21 cellular contexts compared by ENCODE assay signal in the genomic region with DNA sequence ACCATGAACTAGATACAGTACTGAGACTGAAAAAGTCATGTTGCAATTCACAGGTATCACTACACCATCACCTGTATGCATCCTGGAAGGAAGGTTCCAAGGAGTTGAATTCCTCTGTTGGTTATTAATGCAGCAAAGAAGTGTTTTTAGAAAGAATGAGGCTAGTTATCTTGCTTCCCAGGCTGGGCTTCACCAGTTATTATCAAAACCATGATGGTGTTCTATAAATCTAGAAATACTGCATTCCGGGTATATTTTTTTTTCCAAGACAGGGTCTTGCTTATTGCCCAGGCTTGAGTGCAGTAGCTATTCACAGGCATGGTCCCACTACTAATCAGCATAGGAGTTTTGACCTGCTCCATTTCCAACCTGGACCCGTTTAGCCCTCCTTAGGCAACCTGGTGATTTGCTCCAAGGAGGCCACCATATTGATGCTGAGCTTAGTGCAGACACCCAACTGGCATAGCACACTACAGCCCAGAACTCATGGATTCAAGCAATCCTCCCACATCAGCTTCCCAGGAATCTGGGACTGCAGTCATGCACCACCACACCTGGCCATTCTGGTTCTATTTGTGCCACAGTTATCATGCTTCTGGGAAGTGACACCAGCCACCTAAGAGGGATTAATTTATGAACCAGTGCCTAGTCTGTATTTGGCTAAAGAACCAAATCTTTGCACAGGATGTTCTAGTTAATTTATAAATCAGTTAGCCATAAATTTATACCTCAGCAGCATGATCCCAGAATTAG. TPM values are rescaled to one million over a fixed set of nuclear protein-coding genes. Genes with fewer than 3 reads are reported as not detected.
DNase-seq lines count a peak whose midpoint lies in the region; ATAC-seq, FAIRE-seq and TF ChIP-seq lines count a peak whose summit lies in the region.
"Had no signal": no experiment of that assay in that cellular context is flagged by ENCODE, and none has a peak within 500 bp of the region (broad histone marks: within the 10 kb centered on the region; RNA-seq: fewer than 3 reads in every experiment).

No MANE protein-coding gene starts in this region.

- H3K9me3 Mint-ChIP-seq in activated naive CD8-positive, alpha-beta T cell treated with anti-CD3 and anti-CD28 coated beads, Interleukin-2, amount 50 U/mL, for 24 hours: no peaks in the 10 kb centered on the region
- H3K9me3 Mint-ChIP-seq: CD4-positive, alpha-beta T cell; GM23338; HFFc6 had no signal

- H3K9me3 ChIP-seq in BLaER1 treated with 17β-estradiol and CSF1 and Interleukin-3, amounts not matched to agents 10 nM and 100 nM (replicated peaks in 1 of 11): peaks cover 0 to 4% (median 0%) of the 10 kb centered on the region in 11 experiments; a peak in 3 of 22 replicates
- H3K9me3 ChIP-seq in Karpas-422 (ENCODE audit: low read length) (no peaks in the 10 kb centered on the region), neutrophil (no peaks in the 10 kb centered on the region), small intestine (ENCODE audit: control insufficient read depth, low read depth) (no peaks in the 10 kb centered on the region)
- H3K9me3 ChIP-seq: Caco-2 had no signal

- no peaks in the 10 kb centered on the region for H3K36me3 Mint-ChIP-seq in activated naive CD8-positive, alpha-beta T cell treated with anti-CD3 and anti-CD28 coated beads, Interleukin-2, amount 50 U/mL, for 24 hours (ENCODE audit: low read depth)

- no peaks in the 10 kb centered on the region for H3K79me2 ChIP-seq in Karpas-422 (ENCODE audit: low read length)

- TF ChIP-seq CTCF in neutrophil (IDR thresholded peaks at IDR 0.05): no peak

- DNase-seq in Karpas-422 (no peak), kidney tubule cell (ENCODE audit: low spot score) (peak; percentile 3), small intestine (no peak)
- no peak for DNase-seq in activated naive CD8-positive, alpha-beta T cell treated with anti-CD3 and anti-CD28 coated beads, Interleukin-2, amount 50 U/mL, for 24 hours
- DNase-seq: 8988T; C1 segment of cervical spinal cord; Caco-2; CD4-positive, alpha-beta T cell; HFFc6 had no signal

- no peaks in the 10 kb centered on the region for H3K27me3 ChIP-seq in BLaER1 treated with 17β-estradiol and CSF1 and Interleukin-3, amounts not matched to agents 10 nM and 100 nM
- H3K27me3 ChIP-seq in Karpas-422 (ENCODE audit: low read length) (no peaks in the 10 kb centered on the region), neutrophil (no peaks in the 10 kb centered on the region), small intestine (ENCODE audit: control insufficient read depth in 2 of 2, insufficient read depth in 2 of 2, low read length in 2 of 2) (no peaks in the 10 kb centered on the region)

- H3K27me3 Mint-ChIP-seq in activated naive CD8-positive, alpha-beta T cell treated with anti-CD3 and anti-CD28 coated beads, Interleukin-2, amount 50 U/mL, for 24 hours: peaks cover 23% of the 10 kb centered on the region
- H3K27me3 Mint-ChIP-seq: CD4-positive, alpha-beta T cell had no signal

- H3K9me2 ChIP-seq in Karpas-422 (replicated peaks; ENCODE audit: insufficient read depth, low read length): no peaks in the 10 kb centered on the region

- no peak overlapping the region for H3K4me3 ChIP-seq in BLaER1 treated with 17β-estradiol and CSF1 and Interleukin-3, amounts not matched to agents 10 nM and 100 nM
- H3K4me3 ChIP-seq in Karpas-422 (ENCODE audit: low read length): no peak overlapping the region
- H3K4me3 ChIP-seq in neutrophil (ENCODE audit: low read depth in 1 of 2, low read length in 1 of 2): no peak overlapping the region
- no peak overlapping the region for H3K4me3 ChIP-seq in small intestine (ENCODE audit: low read depth in 1 of 2, low read length in 2 of 2)
- H3K4me3 ChIP-seq: GM23338 had no signal

- WGBS in small intestine, 3 donors: 83 to 90% (median 84%) methylated on average over 2 of the region's 2 CpGs

- H3K4me1 Mint-ChIP-seq in activated naive CD8-positive, alpha-beta T cell treated with anti-CD3 and anti-CD28 coated beads, Interleukin-2, amount 50 U/mL, for 24 hours: peaks cover 27% of the 10 kb centered on the region
- H3K4me1 Mint-ChIP-seq: GM23338 had no signal

- peaks cover 46 to 98% (median 74%) of the 10 kb centered on the region in 10 experiments for H3K4me1 ChIP-seq in BLaER1 treated with 17β-estradiol and CSF1 and Interleukin-3, amounts not matched to agents 10 nM and 100 nM
- H3K4me1 ChIP-seq in Karpas-422 (ENCODE audit: low read length) (peaks cover 97% of the 10 kb centered on the region), neutrophil (ENCODE audit: control insufficient read depth in 1 of 2, insufficient read depth in 1 of 2, low read depth in 1 of 2, low read length in 1 of 2) (peaks cover 91 to 100% of the 10 kb centered on the region in 2 experiments), small intestine (ENCODE audit: control insufficient read depth in 2 of 2, insufficient read depth in 1 of 2, low read depth in 1 of 2, low read length in 1 of 2) (no peaks in the 10 kb centered on the region)
- H3K4me1 ChIP-seq: Caco-2 had no signal

- H2AFZ ChIP-seq in Karpas-422 (ENCODE audit: low read length): no peak overlapping the region
- H2AFZ ChIP-seq: GM23338 had no signal

- ATAC-seq in HG03025 (IDR thresholded peaks at IDR 0.05; ENCODE audit: low FRiP score, unreplicated experiment): no peak
- no peak for ATAC-seq in GM21529 (IDR thresholded peaks at IDR 0.05; ENCODE audit: unreplicated experiment)
- ATAC-seq in activated naive CD8-positive, alpha-beta T cell treated with anti-CD3 and anti-CD28 coated beads, Interleukin-2, amount 50 U/mL, for 24 hours: no peak
- ATAC-seq: GM23338, HCT116, HepG2 had no signal

- H3K4me3 Mint-ChIP-seq in activated naive CD8-positive, alpha-beta T cell treated with anti-CD3 and anti-CD28 coated beads, Interleukin-2, amount 50 U/mL, for 24 hours: no peak overlapping the region
- H3K4me3 Mint-ChIP-seq: CD4-positive, alpha-beta T cell; GM23338; HFFc6 had no signal

- H3K27ac Mint-ChIP-seq in activated naive CD8-positive, alpha-beta T cell treated with anti-CD3 and anti-CD28 coated beads, Interleukin-2, amount 50 U/mL, for 24 hours: no peak overlapping the region
- H3K27ac Mint-ChIP-seq: CD4-positive, alpha-beta T cell; GM23338; HFFc6 had no signal

- H3K27ac ChIP-seq in BLaER1 treated with 17β-estradiol and CSF1 and Interleukin-3, amounts not matched to agents 10 nM and 100 nM: peak overlapping the region in 6 of 11 experiments; percentile 78 to 94 (median 81); a peak in 8 of 22 replicates
- peak overlapping the region; percentile 96; the same call in 1 of the 2 replicates for H3K27ac ChIP-seq in Karpas-422 (ENCODE audit: low read length)
- peak overlapping the region; percentile 99 for H3K27ac ChIP-seq in neutrophil
- H3K27ac ChIP-seq in small intestine (ENCODE audit: low read depth in 1 of 2, low read length in 1 of 2): no peak overlapping the region

- H3K9ac ChIP-seq in BLaER1 treated with 17β-estradiol and CSF1 and Interleukin-3, amounts not matched to agents 10 nM and 100 nM: no peak overlapping the region
- no peak overlapping the region; the same call in 1 of the 2 replicates for H3K9ac ChIP-seq in Karpas-422 (ENCODE audit: low read length)

- peaks cover 0 to 10% (median 0%) of the 10 kb centered on the region in 11 experiments; a peak in 3 of 22 replicates for H3K36me3 ChIP-seq in BLaER1 treated with 17β-estradiol and CSF1 and Interleukin-3, amounts not matched to agents 10 nM and 100 nM
- no peaks in the 10 kb centered on the region for H3K36me3 ChIP-seq in Karpas-422 (ENCODE audit: insufficient read depth, low read length)
- no peaks in the 10 kb centered on the region for H3K36me3 ChIP-seq in neutrophil
- H3K36me3 ChIP-seq in small intestine (ENCODE audit: control insufficient read depth in 2 of 2, insufficient read depth in 2 of 2, low read length in 2 of 2): peaks cover 0 to 3% of the 10 kb centered on the region in 2 donors

- peaks cover 0 to 4% (median 0%) of the 10 kb centered on the region in 11 experiments; a peak in 1 of 22 replicates for H4K20me1 ChIP-seq in BLaER1 treated with 17β-estradiol and CSF1 and Interleukin-3, amounts not matched to agents 10 nM and 100 nM
- no peaks in the 10 kb centered on the region for H4K20me1 ChIP-seq in Karpas-422 (ENCODE audit: insufficient read depth, low read depth, low read length)

- peak overlapping the region in 7 of 11 experiments; percentile 68 to 95 (median 86); a peak in 13 of 22 replicates for H3K4me2 ChIP-seq in BLaER1 treated with 17β-estradiol and CSF1 and Interleukin-3, amounts not matched to agents 10 nM and 100 nM
- no peak overlapping the region for H3K4me2 ChIP-seq in Karpas-422 (ENCODE audit: low read depth, low read length, poor library complexity, severe bottlenecking)
- H3K4me2 ChIP-seq: GM23338 had no signal

- no peak for FAIRE-seq in small intestine (lab: Jason Lieb, UNC)
- FAIRE-seq: D721Med, G401.6, H54, HepG2 had no signal

RNA-seq across cellular contexts. Expression of gene MPEG1, which starts 1.6 kb away (rescaled TPM):
- 59.6 and 80.0 TPM in 2 replicates for total RNA-seq in Karpas-422 (2014; rRNA removed; shearing (Covaris generic); ENCODE audit: low replicate concordance)
- 1 to 10 TPM; 1.8 to 8.8 (median 6.5) TPM for polyA plus RNA-seq in small intestine
- total RNA-seq: A673, Caco-2, GM23338, HepG2, HFFc6 had no signal
- polyA plus RNA-seq: AG04450, GM23338, HepG2 had no signal

RNA-seq across cellular contexts. Expression of gene DTX4, which starts 42.4 kb away (rescaled TPM):
- total RNA-seq in Karpas-422 (2014; rRNA removed; shearing (Covaris generic); ENCODE audit: low replicate concordance): 8.4 and 9.2 TPM in 2 replicates
- polyA plus RNA-seq in small intestine: 10 to 100 TPM; 12.2 to 23.8 (median 21.0) TPM

Comparison
In these comparisons a context has a peak if more than half of its experiments do, and no peak if none do; other contexts are left out.
1. H3K27ac ChIP-seq: peak in BLaER1 treated with 17β-estradiol and CSF1 and Interleukin-3, amounts not matched to agents 10 nM and 100 nM (6 of 11), Karpas-422 (single experiment) and neutrophil (single experiment); none in small intestine (0 of 2).